Comparison of ENCODE assay signal across 16 cellular contexts in genomic region chr10:75195035-75195763, GRCh38. TPM values are rescaled to one million over a fixed set of nuclear protein-coding genes. Genes with fewer than 3 reads are reported as not detected.
DNase-seq lines count a peak whose midpoint lies in the region; ATAC-seq and TF ChIP-seq lines count a peak whose summit lies in the region.
"Had no signal": no experiment of that assay in that cellular context is flagged by ENCODE, and none has a peak within 500 bp of the region (broad histone marks: within the 10 kb centered on the region; RNA-seq: fewer than 3 reads in every experiment).

No MANE protein-coding gene starts in this region.

- WGBS in psoas muscle, 3 donors: 80 to 89% (median 83%) methylated on average over 6 of the region's 6 CpGs

- no peak overlapping the region for H3K4me3 Mint-ChIP-seq in central memory CD8-positive, alpha-beta T cell
- H3K4me3 Mint-ChIP-seq: dendritic cell treated with granulocyte-macrophage colony-stimulating factor and Interleukin-4, amounts not matched to agents 40 ng/mL and 50 ng/mL, for 4 days; type B pancreatic cell had no signal

- no peak overlapping the region for H3K9ac ChIP-seq in mucosa of rectum (ENCODE audit: low read depth in 1 of 2, low read length in 2 of 2)

- H3K36me3 ChIP-seq in MG63 (no peaks in the 10 kb centered on the region), mucosa of rectum (ENCODE audit: control insufficient read depth in 2 of 2, insufficient read depth in 2 of 2, low read length in 2 of 2) (no peaks in the 10 kb centered on the region), psoas muscle (ENCODE audit: insufficient read depth in 1 of 2, low read depth in 1 of 2) (no peaks in the 10 kb centered on the region)
- H3K36me3 ChIP-seq: BE2C, lower lobe of right lung had no signal

- no peak for ATAC-seq in central memory CD8-positive, alpha-beta T cell (replicated peaks; ENCODE audit: extremely low read depth, poor library complexity, severe bottlenecking)
- no peak for ATAC-seq in psoas muscle
- no peak for ATAC-seq in HG03025 (IDR thresholded peaks at IDR 0.05; ENCODE audit: low FRiP score, unreplicated experiment)
- no peak for ATAC-seq in GM21786 (IDR thresholded peaks at IDR 0.05; ENCODE audit: unreplicated experiment)
- ATAC-seq: lower lobe of right lung had no signal

- TF ChIP-seq CTCF in psoas muscle (IDR thresholded peaks at IDR 0.05): no peak

- H3K36me3 Mint-ChIP-seq in central memory CD8-positive, alpha-beta T cell (ENCODE audit: insufficient read depth): peaks cover 4% of the 10 kb centered on the region
- H3K36me3 Mint-ChIP-seq: type B pancreatic cell had no signal

- DNase-seq in AG08395 (ENCODE audit: low spot score) (peak; percentile 57), MG63 (peak; percentile 8), psoas muscle (no peak), NCI-H1694 treated with DMSO at 0.1 percent for 48 hours (lab: John Stamatoyannopoulos, UW) (no peak)
- DNase-seq in central memory CD8-positive, alpha-beta T cell (ENCODE audit: low spot score in 2 of 2): no peak
- DNase-seq: activated naive CD4-positive, alpha-beta T cell treated with Interleukin-2 at 50 U/mL for 16 hours; BE2C; lower lobe of right lung; NCI-H1436; NCI-H524 had no signal

- H3K4me1 ChIP-seq in mucosa of rectum (ENCODE audit: control insufficient read depth in 2 of 2, insufficient read depth in 2 of 2, low read length in 2 of 2) (peaks cover 11 to 18% of the 10 kb centered on the region in 2 donors), psoas muscle (peaks cover 3% of the 10 kb centered on the region)
- H3K4me1 ChIP-seq: BE2C had no signal

- no peaks in the 10 kb centered on the region for H3K27me3 Mint-ChIP-seq in central memory CD8-positive, alpha-beta T cell
- H3K27me3 Mint-ChIP-seq: dendritic cell treated with granulocyte-macrophage colony-stimulating factor and Interleukin-4, amounts not matched to agents 40 ng/mL and 50 ng/mL, for 4 days; type B pancreatic cell had no signal

- H3K27ac ChIP-seq in mucosa of rectum (ENCODE audit: low read depth in 2 of 2, low read length in 2 of 2): peak overlapping the region; percentile 17 to 18
- no peak overlapping the region for H3K27ac ChIP-seq in psoas muscle
- H3K27ac ChIP-seq: lower lobe of right lung, neutrophil had no signal

- intact Hi-C loops in psoas muscle (cut with DNase I): no loop called here

- no peaks in the 10 kb centered on the region for H3K27me3 ChIP-seq in MG63
- no peaks in the 10 kb centered on the region for H3K27me3 ChIP-seq in mucosa of rectum (ENCODE audit: control insufficient read depth in 2 of 2, insufficient read depth in 2 of 2, low read length in 2 of 2)
- H3K27me3 ChIP-seq in psoas muscle (ENCODE audit: insufficient read depth in 3 of 3, low read length in 2 of 3): no peaks in the 10 kb centered on the region
- H3K27me3 ChIP-seq: BE2C, neutrophil had no signal

- peak overlapping the region; percentile 59 for H3K27ac Mint-ChIP-seq in central memory CD8-positive, alpha-beta T cell (ENCODE audit: low read depth)
- H3K27ac Mint-ChIP-seq: dendritic cell treated with granulocyte-macrophage colony-stimulating factor and Interleukin-4, amounts not matched to agents 40 ng/mL and 50 ng/mL, for 4 days; type B pancreatic cell had no signal

- H3K9me3 ChIP-seq in MG63: no peaks in the 10 kb centered on the region
- H3K9me3 ChIP-seq in mucosa of rectum (ENCODE audit: control insufficient read depth in 2 of 2, low read length in 2 of 2): no peaks in the 10 kb centered on the region
- H3K9me3 ChIP-seq in psoas muscle: no peaks in the 10 kb centered on the region
- H3K9me3 ChIP-seq: BE2C, lower lobe of right lung, neutrophil had no signal

- no peaks in the 10 kb centered on the region for H3K9me3 Mint-ChIP-seq in central memory CD8-positive, alpha-beta T cell
- H3K9me3 Mint-ChIP-seq: dendritic cell treated with granulocyte-macrophage colony-stimulating factor and Interleukin-4, amounts not matched to agents 40 ng/mL and 50 ng/mL, for 4 days; type B pancreatic cell had no signal

- no peak overlapping the region for H3K4me3 ChIP-seq in MG63
- no peak overlapping the region for H3K4me3 ChIP-seq in mucosa of rectum (ENCODE audit: low read length in 2 of 2)
- no peak overlapping the region for H3K4me3 ChIP-seq in psoas muscle
- H3K4me3 ChIP-seq: lower lobe of right lung had no signal

- H3K4me1 Mint-ChIP-seq in central memory CD8-positive, alpha-beta T cell: no peaks in the 10 kb centered on the region

RNA-seq across cellular contexts. Expression of gene VDAC2, which starts 15.4 kb away (rescaled TPM):
- 200 and 236 TPM in 2 replicates for total RNA-seq in MG63 (2014; rRNA removed; shearing (Covaris generic); ENCODE audit: low replicate concordance)
- total RNA-seq in psoas muscle: 100 to 1,000 TPM; 314 to 546 (median 399) TPM
- 100 to 1,000 TPM; 391 to 770 (median 432) TPM for polyA plus RNA-seq in psoas muscle

RNA-seq across cellular contexts. Expression of gene COMTD1, which starts 40.6 kb away (rescaled TPM):
- 18.1 and 33.0 TPM in 2 replicates for total RNA-seq in MG63 (2014; rRNA removed; shearing (Covaris generic); ENCODE audit: low replicate concordance)
- 10 to 100 TPM; 15.2 to 38.8 (median 21.2) TPM for total RNA-seq in psoas muscle
- 10 to 100 TPM in 2 of 3 donors, 1 to 10 TPM in 1; 5.8 to 54.7 (median 49.3) TPM for polyA plus RNA-seq in psoas muscle

Comparison
In these comparisons a context has a peak if more than half of its experiments do, and no peak if none do; other contexts are left out.
1. DNase-seq: peak in AG08395 (single experiment) and MG63 (single experiment); none in central memory CD8-positive, alpha-beta T cell (0 of 2), psoas muscle (0 of 2) and NCI-H1694 treated with DMSO at 0.1 percent for 48 hours (single experiment).